Comparison of ENCODE assay signal across 20 cellular contexts in genomic region chrX:24156177-24156576, GRCh38. TPM values are rescaled to one million over a fixed set of nuclear protein-coding genes. Genes with fewer than 3 reads are reported as not detected.
DNase-seq lines count a peak whose midpoint lies in the region; ATAC-seq, FAIRE-seq and TF ChIP-seq lines count a peak whose summit lies in the region.
"Had no signal": no experiment of that assay in that cellular context is flagged by ENCODE, and none has a peak within 500 bp of the region (broad histone marks: within the 10 kb centered on the region; RNA-seq: fewer than 3 reads in every experiment).

No MANE protein-coding gene starts in this region.

- no peaks in the 10 kb centered on the region for H3K9me3 Mint-ChIP-seq in T-helper 1 cell treated with Interleukin-12 subunit alpha and Interleukin-12 subunit beta and Interleukin-4 antibody, amounts not matched to agents 30 μg/mL and 1 μg/mL, for 36 hours
- no peaks in the 10 kb centered on the region for H3K9me3 Mint-ChIP-seq in activated T-helper 17 cell treated with anti-CD3 and anti-CD28 coated beads, Interleukin-2, amount 50 U/mL, for 72 hours
- H3K9me3 Mint-ChIP-seq in natural killer cell: no peaks in the 10 kb centered on the region
- H3K9me3 Mint-ChIP-seq: naive B cell had no signal

- H3K4me3 ChIP-seq in lower leg skin (ENCODE audit: low read depth, poor library complexity, severe bottlenecking): no peak overlapping the region
- H3K4me3 ChIP-seq: psoas muscle, skin epidermis, thoracic aorta had no signal

- no peak for TF ChIP-seq CTCF in D721Med (IDR thresholded peaks at IDR 0.05; ENCODE audit: insufficient read depth, missing control alignments)
- TF ChIP-seq CTCF in natural killer cell (IDR thresholded peaks at IDR 0.05): no peak
- TF ChIP-seq CTCF in lower leg skin (IDR thresholded peaks at IDR 0.05): no peak

- no peak for DNase-seq in T-helper 1 cell
- DNase-seq in D721Med (ENCODE audit: insufficient read length, low spot score): no peak
- DNase-seq in natural killer cell: no peak
- no peak for DNase-seq in NCI-H1694 treated with DMSO at 0.1 percent for 48 hours (lab: John Stamatoyannopoulos, UW)
- DNase-seq in lower leg skin (ENCODE audit: low spot score in 2 of 2): no peak
- DNase-seq: activated CD4-positive, alpha-beta T cell treated with anti-CD3 and anti-CD28 coated beads for 48 hours; GOT3; naive B cell; NCI-H1436 treated with DMSO at 0.1 percent for 48 hours; NCI-H82; PC-3; psoas muscle; stimulated activated CD4-positive, alpha-beta T cell treated with anti-CD3 and anti-CD28 coated beads, Interleukin-4, amount 100 ng/mL, for 24 hours had no signal

- peaks cover 33% of the 10 kb centered on the region for H3K4me1 Mint-ChIP-seq in T-helper 1 cell treated with Interleukin-12 subunit alpha and Interleukin-12 subunit beta and Interleukin-4 antibody, amounts not matched to agents 30 μg/mL and 1 μg/mL, for 36 hours (ENCODE audit: low read depth)
- H3K4me1 Mint-ChIP-seq in activated T-helper 17 cell treated with anti-CD3 and anti-CD28 coated beads, Interleukin-2, amount 50 U/mL, for 72 hours: peaks cover 31% of the 10 kb centered on the region
- peaks cover 45 to 77% of the 10 kb centered on the region in 2 donors for H3K4me1 Mint-ChIP-seq in natural killer cell

- H3K27me3 Mint-ChIP-seq in T-helper 1 cell treated with Interleukin-12 subunit alpha and Interleukin-12 subunit beta and Interleukin-4 antibody, amounts not matched to agents 30 μg/mL and 1 μg/mL, for 36 hours (ENCODE audit: low read depth): no peaks in the 10 kb centered on the region
- no peaks in the 10 kb centered on the region for H3K27me3 Mint-ChIP-seq in activated T-helper 17 cell treated with anti-CD3 and anti-CD28 coated beads, Interleukin-2, amount 50 U/mL, for 72 hours
- no peaks in the 10 kb centered on the region for H3K27me3 Mint-ChIP-seq in natural killer cell (ENCODE audit: low read depth in 2 of 2)
- H3K27me3 Mint-ChIP-seq: naive B cell had no signal

- intact Hi-C loops in natural killer cell (cut with micrococcal nuclease) (no loop called here), lower leg skin (cut with DNase I; ENCODE audit: low total_unique reads) (no loop called here)

- peak overlapping the region; percentile 3 for H3K4me3 Mint-ChIP-seq in T-helper 1 cell treated with Interleukin-12 subunit alpha and Interleukin-12 subunit beta and Interleukin-4 antibody, amounts not matched to agents 30 μg/mL and 1 μg/mL, for 36 hours
- peak overlapping the region; percentile 53 for H3K4me3 Mint-ChIP-seq in activated T-helper 17 cell treated with anti-CD3 and anti-CD28 coated beads, Interleukin-2, amount 50 U/mL, for 72 hours
- peak overlapping the region; percentile 1 for H3K4me3 Mint-ChIP-seq in natural killer cell

- ATAC-seq in activated T-helper 17 cell treated with anti-CD3 and anti-CD28 coated beads, Interleukin-2, amount 50 U/mL, for 72 hours (replicated peaks): peak; percentile 66
- ATAC-seq in natural killer cell (no peak), GM21360 (IDR thresholded peaks at IDR 0.05; ENCODE audit: unreplicated experiment) (no peak)
- ATAC-seq: PC-3, psoas muscle had no signal

- TF ChIP-seq POLR2A in lower leg skin (IDR thresholded peaks at IDR 0.05): no peak

- H3K27ac Mint-ChIP-seq in T-helper 1 cell treated with Interleukin-12 subunit alpha and Interleukin-12 subunit beta and Interleukin-4 antibody, amounts not matched to agents 30 μg/mL and 1 μg/mL, for 36 hours: no peak overlapping the region
- peak overlapping the region; percentile 18 for H3K27ac Mint-ChIP-seq in activated T-helper 17 cell treated with anti-CD3 and anti-CD28 coated beads, Interleukin-2, amount 50 U/mL, for 72 hours
- peak overlapping the region; percentile 68 to 72 for H3K27ac Mint-ChIP-seq in natural killer cell

- FAIRE-seq in D721Med (lab: Jason Lieb, UNC): peak; percentile 76
- FAIRE-seq: endometrium, islet of Langerhans had no signal

- H3K36me3 Mint-ChIP-seq in T-helper 1 cell treated with Interleukin-12 subunit alpha and Interleukin-12 subunit beta and Interleukin-4 antibody, amounts not matched to agents 30 μg/mL and 1 μg/mL, for 36 hours (ENCODE audit: low read depth): peaks cover 21% of the 10 kb centered on the region
- H3K36me3 Mint-ChIP-seq in activated T-helper 17 cell treated with anti-CD3 and anti-CD28 coated beads, Interleukin-2, amount 50 U/mL, for 72 hours (ENCODE audit: low read depth): peaks cover 81% of the 10 kb centered on the region
- no peaks in the 10 kb centered on the region for H3K36me3 Mint-ChIP-seq in natural killer cell

- WGBS in lower leg skin, 2 donors: 83 to 85% methylated on average over 4 of the region's 4 CpGs

RNA-seq across cellular contexts. Expression of gene ZFX, which starts 6.6 kb away (rescaled TPM):
- 10 to 100 TPM; 41.0 to 42.9 TPM for total RNA-seq in activated T-helper 17 cell treated with anti-CD3 and anti-CD28 coated beads, Interleukin-2, amount 50 U/mL, for 72 hours
- total RNA-seq in natural killer cell (100 to 1,000 TPM in 1 of 3 donors, 10 to 100 TPM in 2; 60.9 to 123 (median 63.0) TPM), lower leg skin (10 to 100 TPM; 29.0 to 63.4 (median 37.8) TPM)

Comparison
In these comparisons a context has a peak if more than half of its experiments do, and no peak if none do; other contexts are left out.
1. H3K4me3 Mint-ChIP-seq: peak in every context shown above with its lines; median percentile 53 in activated T-helper 17 cell treated with anti-CD3 and anti-CD28 coated beads, Interleukin-2, amount 50 U/mL, for 72 hours; 3 in T-helper 1 cell treated with Interleukin-12 subunit alpha and Interleukin-12 subunit beta and Interleukin-4 antibody, amounts not matched to agents 30 μg/mL and 1 μg/mL, for 36 hours; 1 in natural killer cell.